Comparison of ENCODE assay signal across 15 cellular contexts in the genomic region with DNA sequence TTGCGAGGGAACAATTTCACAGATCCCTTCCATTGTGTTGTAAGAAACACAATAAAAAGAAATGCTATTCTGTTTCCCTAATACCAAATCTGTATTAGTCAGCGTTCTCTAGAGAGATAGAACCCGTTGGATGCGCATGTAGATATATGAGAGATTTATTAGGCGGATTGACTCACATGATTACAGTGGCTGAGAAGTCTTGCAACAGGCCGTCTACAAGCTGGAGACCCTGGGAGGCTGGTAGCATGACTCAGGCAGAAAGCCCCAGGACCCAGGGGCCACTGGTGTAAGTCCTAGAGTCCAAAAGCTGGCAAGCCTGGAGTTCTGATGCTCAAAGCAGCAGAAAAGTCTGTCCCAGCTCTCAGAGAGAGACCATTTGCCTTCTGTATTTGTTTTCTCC. TPM values are rescaled to one million over a fixed set of nuclear protein-coding genes. Genes with fewer than 3 reads are reported as not detected.
A peak's percentile ranks its signal among the peaks of the same experiment; 100 is the strongest.
DNase-seq lines count a peak whose midpoint lies in the region; ATAC-seq, FAIRE-seq and TF ChIP-seq lines count a peak whose summit lies in the region.
"Had no signal": no experiment of that assay in that cellular context is flagged by ENCODE, and none has a peak within 500 bp of the region (broad histone marks: within the 10 kb centered on the region; RNA-seq: fewer than 3 reads in every experiment).

No MANE protein-coding gene starts in this region.

- H3K9ac ChIP-seq in kidney (ENCODE audit: low read length in 2 of 2) (no peak overlapping the region), subcutaneous abdominal adipose tissue (ENCODE audit: low read length in 5 of 5) (peak overlapping the region in 1 of 5 donors; percentile 36)

- H3K9me3 ChIP-seq in adrenal gland (replicated peaks in 1 of 3) (no peaks in the 10 kb centered on the region), kidney (ENCODE audit: control insufficient read depth in 1 of 2, low read length in 2 of 2) (no peaks in the 10 kb centered on the region), subcutaneous abdominal adipose tissue (ENCODE audit: control insufficient read depth in 5 of 5, low read length in 5 of 5) (no peaks in the 10 kb centered on the region), heart right ventricle (no peaks in the 10 kb centered on the region)
- H3K9me3 ChIP-seq: pancreas, thoracic aorta had no signal

- H3K36me3 ChIP-seq in adrenal gland (replicated peaks in 1 of 2) (no peaks in the 10 kb centered on the region), kidney (ENCODE audit: control insufficient read depth in 1 of 2, insufficient read depth in 2 of 2, low read length in 2 of 2) (no peaks in the 10 kb centered on the region), subcutaneous abdominal adipose tissue (ENCODE audit: control insufficient read depth in 5 of 5, insufficient read depth in 5 of 5, low read length in 5 of 5) (no peaks in the 10 kb centered on the region), heart right ventricle (no peaks in the 10 kb centered on the region)
- H3K36me3 ChIP-seq: pancreas, thoracic aorta had no signal

- H3K27me3 ChIP-seq in adrenal gland (no peaks in the 10 kb centered on the region), subcutaneous abdominal adipose tissue (ENCODE audit: control insufficient read depth in 5 of 5, insufficient read depth in 4 of 5, low read length in 5 of 5) (no peaks in the 10 kb centered on the region), heart right ventricle (no peaks in the 10 kb centered on the region)
- H3K27me3 ChIP-seq: pancreas had no signal

- H3K4me1 ChIP-seq in adrenal gland (replicated peaks in 1 of 2) (peaks cover 0 to 4% of the 10 kb centered on the region in 2 donors), kidney (ENCODE audit: control insufficient read depth in 1 of 2, insufficient read depth in 1 of 2, low read depth in 1 of 2, low read length in 2 of 2) (no peaks in the 10 kb centered on the region), subcutaneous abdominal adipose tissue (ENCODE audit: control insufficient read depth in 5 of 5, insufficient read depth in 5 of 5, low read length in 5 of 5) (peaks cover 4 to 20% (median 17%) of the 10 kb centered on the region in 5 donors), heart right ventricle (peaks cover 0 to 22% (median 3%) of the 10 kb centered on the region in 9 donors)
- H3K4me1 ChIP-seq: pancreas had no signal

- FAIRE-seq in kidney (lab: Jason Lieb, UNC): no peak
- FAIRE-seq: pancreas had no signal

- H3K4me3 ChIP-seq in adrenal gland (no peak overlapping the region), kidney (ENCODE audit: low read length in 2 of 2) (no peak overlapping the region), subcutaneous abdominal adipose tissue (ENCODE audit: low read depth in 1 of 5, low read length in 5 of 5) (no peak overlapping the region), heart right ventricle (no peak overlapping the region)
- H3K4me3 ChIP-seq: pancreas, thoracic aorta had no signal

- 45 to 69% (median 53%) methylated on average over 6 of the region's 6 CpGs for WGBS in adrenal gland, 4 donors
- WGBS in heart right ventricle, 2 donors: 92 to 94% methylated on average over 6 of the region's 6 CpGs

- H3K27ac ChIP-seq in adrenal gland (peak overlapping the region in 4 of 5 donors; percentile 4 to 81 (median 70)), kidney (ENCODE audit: low read depth in 2 of 2, low read length in 2 of 2) (no peak overlapping the region), subcutaneous abdominal adipose tissue (ENCODE audit: low read depth, low read length) (peak overlapping the region; percentile 60), heart right ventricle (no peak overlapping the region)
- H3K27ac ChIP-seq: pancreas, thoracic aorta had no signal

- intact Hi-C loops in adrenal gland (cut with DNase I) (no loop called here), kidney (cut with DNase I) (no loop called here), heart right ventricle (cut with DNase I) (no loop called here)

- TF ChIP-seq CTCF in adrenal gland (IDR thresholded peaks at IDR 0.05) (no peak), kidney (IDR thresholded peaks at IDR 0.05; ENCODE audit: borderline replicate concordance, extremely low read depth, insufficient read depth) (no peak), heart right ventricle (IDR thresholded peaks at IDR 0.05) (no peak)

- ATAC-seq in heart right ventricle (no peak), HG03457 (IDR thresholded peaks at IDR 0.05; ENCODE audit: unreplicated experiment) (no peak)
- ATAC-seq: CD8-positive, alpha-beta T cell; Panc1 had no signal

- peak; percentile 98 for DNase-seq in GM04504 (ENCODE audit: low read depth)
- peak; percentile 62 to 92 (median 90) for DNase-seq in adrenal gland
- DNase-seq in kidney: peak; percentile 87
- no peak for DNase-seq in heart right ventricle
- DNase-seq in DMS153 treated with DMSO at 0.1 percent for 48 hours (lab: John Stamatoyannopoulos, UW; ENCODE audit: unreplicated experiment): no peak
- DNase-seq: CD8-positive, alpha-beta T cell; effector CD4-positive, alpha-beta T cell; NCI-H146; NCI-H524 treated with DMSO at 0.1 percent for 48 hours; pancreas; SW 1271 had no signal

- TF ChIP-seq POLR2A in adrenal gland (IDR thresholded peaks at IDR 0.05): peak in 1 of 2 donors; percentile 15

RNA-seq across cellular contexts. Expression of gene IL17B, which starts 18.4 kb away (rescaled TPM):
- total RNA-seq in adrenal gland (1 to 10 TPM in 7 of 8 donors, not detected in 1; 1.6 to 6.1 (median 2.9) TPM), kidney (1.4 TPM), heart right ventricle (under 1 TPM in 2 of 10 donors, not detected in 8; 0.44 to 0.83 TPM)
- polyA plus RNA-seq in adrenal gland (1 to 10 TPM; 1.5 to 9.7 (median 2.8) TPM), kidney (ENCODE audit: insufficient read depth, low read depth, low replicate concordance) (4.7 TPM), heart right ventricle (under 1 TPM in 1 of 2 donors, not detected in 1; 0.57 TPM)
- total RNA-seq: CD8-positive, alpha-beta T cell; pancreas had no signal
- polyA plus RNA-seq: pancreas had no signal

RNA-seq across cellular contexts. Expression of gene PCYOX1L, which starts 39.7 kb away (rescaled TPM):
- total RNA-seq in adrenal gland: 10 to 100 TPM in 1 of 8 donors, 1 to 10 TPM in 7; 4.7 to 15.9 (median 7.8) TPM
- 10 to 100 TPM; 12.3 to 15.4 (median 15.0) TPM for polyA plus RNA-seq in adrenal gland
- 7.2 TPM for total RNA-seq in kidney
- 9.0 TPM for polyA plus RNA-seq in kidney (ENCODE audit: insufficient read depth, low read depth, low replicate concordance)
- 1 to 10 TPM; 2.6 to 5.5 (median 4.0) TPM for total RNA-seq in heart right ventricle
- 1 to 10 TPM; 4.5 to 6.2 TPM for polyA plus RNA-seq in heart right ventricle

RNA-seq across cellular contexts. Expression of gene GRPEL2, which starts 52.2 kb away (rescaled TPM):
- total RNA-seq in adrenal gland (10 to 100 TPM in 6 of 8 donors, 1 to 10 TPM in 2; 7.5 to 17.4 (median 13.0) TPM), kidney (16.9 TPM), heart right ventricle (10 to 100 TPM in 6 of 10 donors, 1 to 10 TPM in 4; 8.1 to 13.4 (median 10.2) TPM)
- polyA plus RNA-seq in adrenal gland (1 to 10 TPM; 3.9 to 9.0 (median 7.6) TPM), kidney (ENCODE audit: insufficient read depth, low read depth, low replicate concordance) (7.6 TPM), heart right ventricle (1 to 10 TPM; 4.8 to 9.5 TPM)

Comparison
In these comparisons a context has a peak if more than half of its experiments do, and no peak if none do; other contexts are left out.
1. DNase-seq: peak in GM04504 (single experiment), adrenal gland (7 of 7) and kidney (single experiment); none in heart right ventricle (0 of 2) and DMS153 treated with DMSO at 0.1 percent for 48 hours (single experiment).
2. H3K27ac ChIP-seq: peak in adrenal gland (4 of 5) and subcutaneous abdominal adipose tissue (single experiment); none in kidney (0 of 2) and heart right ventricle (0 of 10).